In genomic region chr3:158672293-158673176, GRCh38 we compare ENCODE assay signal across 1 cellular context.
TF ChIP-seq lines count a peak whose summit lies in the region.

Gene LXN, minus strand, starts transcription at chr3:158672648. Its CDS starts 170 bp downstream, at chr3:158672478.

TF ChIP-seq in H1, 55 proteins besides CTCF, POLR2A, EP300 and RAD21 (continued from another document):
- TF ChIP-seq RBBP5 (IDR thresholded peaks at IDR 0.05; ENCODE audit: borderline replicate concordance, low read depth, low read length) (no peak), GTF2F1 (IDR thresholded peaks at IDR 0.05; ENCODE audit: borderline replicate concordance, low read depth, low read length) (no peak), CBX5 (IDR thresholded peaks at IDR 0.05; ENCODE audit: low read depth, low read length) (no peak), CHD2 (IDR thresholded peaks at IDR 0.05; ENCODE audit: low read length) (no peak), RNF2 (IDR thresholded peaks at IDR 0.05; ENCODE audit: borderline replicate concordance, low read depth, low read length, missing control alignments, poor library complexity, severe bottlenecking) (no peak), SIN3A (conservative IDR thresholded peaks at IDR 0.05 in 1 of 2, IDR thresholded peaks at IDR 0.05 in 1 of 2; ENCODE audit: low read depth in 1 of 2, low read length in 2 of 2) (peak; percentile 60 to 64; a peak in 2 of 4 replicates), TAF1 (IDR thresholded peaks at IDR 0.05; ENCODE audit: low read depth, low read length) (peak; percentile 86), POLR2AphosphoS5 (IDR thresholded peaks at IDR 0.05; ENCODE audit: low read depth, low read length) (peak; percentile 46; the same call in 1 of the 2 replicates), ASH2L (IDR thresholded peaks at IDR 0.05; ENCODE audit: low read length) (peak; percentile 59), ZNF274 (IDR thresholded peaks at IDR 0.05; ENCODE audit: borderline replicate concordance, extremely low read depth, low read length) (no peak), JUN (IDR thresholded peaks at IDR 0.05; ENCODE audit: low read depth, low read length) (no peak), CBX8 (IDR thresholded peaks at IDR 0.05; ENCODE audit: borderline replicate concordance, low read depth, low read length) (no peak), CHD1 (IDR thresholded peaks at IDR 0.05; ENCODE audit: low read depth, low read length) (no peak), KDM4A (IDR thresholded peaks at IDR 0.05; ENCODE audit: low read depth, low read length, severe bottlenecking) (peak; percentile 55), ATF3 (IDR thresholded peaks at IDR 0.05; ENCODE audit: insufficient read depth, low read depth, low read length) (no peak)
